In the genomic region with DNA sequence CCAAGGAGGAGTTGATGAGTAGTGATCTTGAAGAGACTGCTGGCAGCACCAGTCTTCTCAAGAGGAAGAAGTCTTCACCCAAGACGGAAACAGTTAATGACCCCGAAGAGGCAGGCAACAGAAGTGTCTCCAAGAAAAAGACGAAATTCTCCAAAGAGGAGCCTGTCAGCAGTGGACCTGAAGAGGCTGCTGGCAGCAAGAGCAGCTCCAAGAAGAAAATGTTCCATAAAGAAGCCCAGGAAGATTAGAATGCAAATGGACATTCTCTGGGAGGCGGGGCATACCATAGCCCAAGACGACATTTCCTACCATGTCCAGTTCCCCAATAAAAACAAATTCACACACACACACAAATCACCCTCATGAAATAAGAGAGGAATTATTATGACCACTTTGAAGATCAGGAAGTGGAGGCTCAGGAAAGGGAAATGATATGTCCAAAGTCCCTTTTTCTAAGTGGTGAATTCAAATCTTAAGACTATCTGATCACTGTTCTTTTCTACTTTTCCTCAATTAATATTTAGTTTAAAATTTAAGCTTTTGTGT, we compare ENCODE assay signal across 1 cellular context.
TF ChIP-seq lines count a peak whose summit lies in the region.

No MANE protein-coding gene starts in this region.

TF ChIP-seq in GM23338, 12 proteins besides CTCF, POLR2A, EP300 and RAD21:
- TF ChIP-seq, protein P1, sequence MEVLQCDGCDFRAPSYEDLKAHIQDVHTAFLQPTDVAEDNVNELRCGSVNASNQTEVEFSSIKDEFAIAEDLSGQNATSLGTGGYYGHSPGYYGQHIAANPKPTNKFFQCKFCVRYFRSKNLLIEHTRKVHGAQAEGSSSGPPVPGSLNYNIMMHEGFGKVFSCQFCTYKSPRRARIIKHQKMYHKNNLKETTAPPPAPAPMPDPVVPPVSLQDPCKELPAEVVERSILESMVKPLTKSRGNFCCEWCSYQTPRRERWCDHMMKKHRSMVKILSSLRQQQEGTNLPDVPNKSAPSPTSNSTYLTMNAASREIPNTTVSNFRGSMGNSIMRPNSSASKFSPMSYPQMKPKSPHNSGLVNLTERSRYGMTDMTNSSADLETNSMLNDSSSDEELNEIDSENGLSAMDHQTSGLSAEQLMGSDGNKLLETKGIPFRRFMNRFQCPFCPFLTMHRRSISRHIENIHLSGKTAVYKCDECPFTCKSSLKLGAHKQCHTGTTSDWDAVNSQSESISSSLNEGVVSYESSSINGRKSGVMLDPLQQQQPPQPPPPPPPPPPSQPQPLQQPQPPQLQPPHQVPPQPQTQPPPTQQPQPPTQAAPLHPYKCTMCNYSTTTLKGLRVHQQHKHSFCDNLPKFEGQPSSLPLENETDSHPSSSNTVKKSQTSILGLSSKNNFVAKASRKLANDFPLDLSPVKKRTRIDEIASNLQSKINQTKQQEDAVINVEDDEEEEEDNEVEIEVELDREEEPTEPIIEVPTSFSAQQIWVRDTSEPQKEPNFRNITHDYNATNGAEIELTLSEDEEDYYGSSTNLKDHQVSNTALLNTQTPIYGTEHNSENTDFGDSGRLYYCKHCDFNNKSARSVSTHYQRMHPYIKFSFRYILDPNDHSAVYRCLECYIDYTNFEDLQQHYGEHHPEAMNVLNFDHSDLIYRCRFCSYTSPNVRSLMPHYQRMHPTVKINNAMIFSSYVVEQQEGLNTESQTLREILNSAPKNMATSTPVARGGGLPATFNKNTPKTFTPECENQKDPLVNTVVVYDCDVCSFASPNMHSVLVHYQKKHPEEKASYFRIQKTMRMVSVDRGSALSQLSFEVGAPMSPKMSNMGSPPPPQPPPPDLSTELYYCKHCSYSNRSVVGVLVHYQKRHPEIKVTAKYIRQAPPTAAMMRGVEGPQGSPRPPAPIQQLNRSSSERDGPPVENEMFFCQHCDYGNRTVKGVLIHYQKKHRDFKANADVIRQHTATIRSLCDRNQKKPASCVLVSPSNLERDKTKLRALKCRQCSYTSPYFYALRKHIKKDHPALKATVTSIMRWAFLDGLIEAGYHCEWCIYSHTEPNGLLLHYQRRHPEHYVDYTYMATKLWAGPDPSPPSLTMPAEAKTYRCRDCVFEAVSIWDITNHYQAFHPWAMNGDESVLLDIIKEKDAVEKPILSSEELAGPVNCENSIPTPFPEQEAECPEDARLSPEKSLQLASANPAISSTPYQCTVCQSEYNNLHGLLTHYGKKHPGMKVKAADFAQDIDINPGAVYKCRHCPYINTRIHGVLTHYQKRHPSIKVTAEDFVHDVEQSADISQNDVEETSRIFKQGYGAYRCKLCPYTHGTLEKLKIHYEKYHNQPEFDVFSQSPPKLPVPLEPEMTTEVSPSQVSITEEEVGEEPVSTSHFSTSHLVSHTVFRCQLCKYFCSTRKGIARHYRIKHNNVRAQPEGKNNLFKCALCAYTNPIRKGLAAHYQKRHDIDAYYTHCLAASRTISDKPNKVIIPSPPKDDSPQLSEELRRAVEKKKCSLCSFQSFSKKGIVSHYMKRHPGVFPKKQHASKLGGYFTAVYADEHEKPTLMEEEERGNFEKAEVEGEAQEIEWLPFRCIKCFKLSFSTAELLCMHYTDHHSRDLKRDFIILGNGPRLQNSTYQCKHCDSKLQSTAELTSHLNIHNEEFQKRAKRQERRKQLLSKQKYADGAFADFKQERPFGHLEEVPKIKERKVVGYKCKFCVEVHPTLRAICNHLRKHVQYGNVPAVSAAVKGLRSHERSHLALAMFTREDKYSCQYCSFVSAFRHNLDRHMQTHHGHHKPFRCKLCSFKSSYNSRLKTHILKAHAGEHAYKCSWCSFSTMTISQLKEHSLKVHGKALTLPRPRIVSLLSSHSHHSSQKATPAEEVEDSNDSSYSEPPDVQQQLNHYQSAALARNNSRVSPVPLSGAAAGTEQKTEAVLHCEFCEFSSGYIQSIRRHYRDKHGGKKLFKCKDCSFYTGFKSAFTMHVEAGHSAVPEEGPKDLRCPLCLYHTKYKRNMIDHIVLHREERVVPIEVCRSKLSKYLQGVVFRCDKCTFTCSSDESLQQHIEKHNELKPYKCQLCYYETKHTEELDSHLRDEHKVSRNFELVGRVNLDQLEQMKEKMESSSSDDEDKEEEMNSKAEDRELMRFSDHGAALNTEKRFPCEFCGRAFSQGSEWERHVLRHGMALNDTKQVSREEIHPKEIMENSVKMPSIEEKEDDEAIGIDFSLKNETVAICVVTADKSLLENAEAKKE (CRISPR knock-in tag; IDR thresholded peaks at IDR 0.05), result no peak
- TF ChIP-seq, protein P2, sequence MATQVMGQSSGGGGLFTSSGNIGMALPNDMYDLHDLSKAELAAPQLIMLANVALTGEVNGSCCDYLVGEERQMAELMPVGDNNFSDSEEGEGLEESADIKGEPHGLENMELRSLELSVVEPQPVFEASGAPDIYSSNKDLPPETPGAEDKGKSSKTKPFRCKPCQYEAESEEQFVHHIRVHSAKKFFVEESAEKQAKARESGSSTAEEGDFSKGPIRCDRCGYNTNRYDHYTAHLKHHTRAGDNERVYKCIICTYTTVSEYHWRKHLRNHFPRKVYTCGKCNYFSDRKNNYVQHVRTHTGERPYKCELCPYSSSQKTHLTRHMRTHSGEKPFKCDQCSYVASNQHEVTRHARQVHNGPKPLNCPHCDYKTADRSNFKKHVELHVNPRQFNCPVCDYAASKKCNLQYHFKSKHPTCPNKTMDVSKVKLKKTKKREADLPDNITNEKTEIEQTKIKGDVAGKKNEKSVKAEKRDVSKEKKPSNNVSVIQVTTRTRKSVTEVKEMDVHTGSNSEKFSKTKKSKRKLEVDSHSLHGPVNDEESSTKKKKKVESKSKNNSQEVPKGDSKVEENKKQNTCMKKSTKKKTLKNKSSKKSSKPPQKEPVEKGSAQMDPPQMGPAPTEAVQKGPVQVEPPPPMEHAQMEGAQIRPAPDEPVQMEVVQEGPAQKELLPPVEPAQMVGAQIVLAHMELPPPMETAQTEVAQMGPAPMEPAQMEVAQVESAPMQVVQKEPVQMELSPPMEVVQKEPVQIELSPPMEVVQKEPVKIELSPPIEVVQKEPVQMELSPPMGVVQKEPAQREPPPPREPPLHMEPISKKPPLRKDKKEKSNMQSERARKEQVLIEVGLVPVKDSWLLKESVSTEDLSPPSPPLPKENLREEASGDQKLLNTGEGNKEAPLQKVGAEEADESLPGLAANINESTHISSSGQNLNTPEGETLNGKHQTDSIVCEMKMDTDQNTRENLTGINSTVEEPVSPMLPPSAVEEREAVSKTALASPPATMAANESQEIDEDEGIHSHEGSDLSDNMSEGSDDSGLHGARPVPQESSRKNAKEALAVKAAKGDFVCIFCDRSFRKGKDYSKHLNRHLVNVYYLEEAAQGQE (IDR thresholded peaks at IDR 0.05; ENCODE audit: unreplicated experiment), result no peak
- TF ChIP-seq, protein P3, sequence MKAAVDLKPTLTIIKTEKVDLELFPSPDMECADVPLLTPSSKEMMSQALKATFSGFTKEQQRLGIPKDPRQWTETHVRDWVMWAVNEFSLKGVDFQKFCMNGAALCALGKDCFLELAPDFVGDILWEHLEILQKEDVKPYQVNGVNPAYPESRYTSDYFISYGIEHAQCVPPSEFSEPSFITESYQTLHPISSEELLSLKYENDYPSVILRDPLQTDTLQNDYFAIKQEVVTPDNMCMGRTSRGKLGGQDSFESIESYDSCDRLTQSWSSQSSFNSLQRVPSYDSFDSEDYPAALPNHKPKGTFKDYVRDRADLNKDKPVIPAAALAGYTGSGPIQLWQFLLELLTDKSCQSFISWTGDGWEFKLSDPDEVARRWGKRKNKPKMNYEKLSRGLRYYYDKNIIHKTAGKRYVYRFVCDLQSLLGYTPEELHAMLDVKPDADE (IDR thresholded peaks at IDR 0.05), result no peak
- TF ChIP-seq POLR2AphosphoS5 (IDR thresholded peaks at IDR 0.05; ENCODE audit: low read depth) (no peak), ZNF114 (CRISPR knock-in tag; IDR thresholded peaks at IDR 0.05) (no peak), EZH2phosphoT487 (IDR thresholded peaks at IDR 0.05; ENCODE audit: unreplicated experiment) (no peak), EZH2 (IDR thresholded peaks at IDR 0.05; ENCODE audit: low read depth, unreplicated experiment) (no peak), STAT1 (IDR thresholded peaks at IDR 0.05; ENCODE audit: unreplicated experiment) (no peak)
